In genomic region chr16:87046235-87046634, GRCh38 we compare ENCODE assay signal across 15 cellular contexts.
"Had no signal": no experiment of that assay in that cellular context is flagged by ENCODE, and none has a peak within 500 bp of the region (broad histone marks: within the 10 kb centered on the region; RNA-seq: fewer than 3 reads in every experiment).

No MANE protein-coding gene starts in this region.

- H3K9me3 ChIP-seq: esophagus muscularis mucosa, gastrocnemius medialis, heart right ventricle had no signal

- FAIRE-seq: endometrium, islet of Langerhans, small intestine had no signal

- H3K36me3 ChIP-seq: esophagus muscularis mucosa, gastrocnemius medialis, heart right ventricle had no signal

- DNase-seq: effector memory CD4-positive, alpha-beta T cell; gastrocnemius medialis; heart right ventricle; hypothalamus; kidney glomerular epithelial cell; mammary epithelial cell; natural killer cell; small intestine; stimulated activated CD4-positive, alpha-beta T cell treated with anti-CD3 and anti-CD28 coated beads, Interleukin-12 subunit alpha, Interleukin-12 subunit beta, amount 100 ng/mL, for 4 hours; stimulated activated naive CD4-positive, alpha-beta T cell; trophoblast cell had no signal

- H3K27ac ChIP-seq: epithelial cell of prostate, esophagus muscularis mucosa, gastrocnemius medialis, heart right ventricle had no signal

- H3K4me1 ChIP-seq: gastrocnemius medialis had no signal

- H3K4me3 ChIP-seq: esophagus muscularis mucosa, gastrocnemius medialis, heart right ventricle had no signal
